Comparison of ENCODE assay signal across 1 cellular context in genomic region chr17:61414141-61414935, GRCh38.
TF ChIP-seq lines count a peak whose summit lies in the region.

No MANE protein-coding gene starts in this region.

TF ChIP-seq in HepG2, 621 proteins besides CTCF, POLR2A, EP300 and RAD21 (continued from another document and continues in another):
- TF ChIP-seq KDM5A (IDR thresholded peaks at IDR 0.05; ENCODE audit: borderline replicate concordance, low read length) (no peak), SOX13 (IDR thresholded peaks at IDR 0.05) (no peak), SOX13 (CRISPR knock-in tag; conservative IDR thresholded peaks at IDR 0.05 in 1 of 2, IDR thresholded peaks at IDR 0.05 in 1 of 2) (peak in 1 of 2 experiments; percentile 4; a peak in 1 of 4 replicates), PAF1 (CRISPR knock-in tag; IDR thresholded peaks at IDR 0.05) (no peak), HMG20B (CRISPR knock-in tag; conservative IDR thresholded peaks at IDR 0.05) (no peak), PHF20 (CRISPR knock-in tag; IDR thresholded peaks at IDR 0.05) (no peak), NR2F6 (IDR thresholded peaks at IDR 0.05) (no peak), NR2F6 (CRISPR knock-in tag; IDR thresholded peaks at IDR 0.05) (peak; percentile 19; the same call in 1 of the 2 replicates), ZFP37 (CRISPR knock-in tag; IDR thresholded peaks at IDR 0.05; ENCODE audit: borderline replicate concordance) (no peak), ZNF329 (CRISPR knock-in tag; IDR thresholded peaks at IDR 0.05; ENCODE audit: low read depth) (no peak), ZNF746 (CRISPR knock-in tag; IDR thresholded peaks at IDR 0.05) (no peak), SKI (IDR thresholded peaks at IDR 0.05; ENCODE audit: partially characterized antibody) (no peak), ADNP (CRISPR knock-in tag; IDR thresholded peaks at IDR 0.05) (no peak), THAP7 (CRISPR knock-in tag; IDR thresholded peaks at IDR 0.05) (no peak), MED1 (CRISPR knock-in tag; IDR thresholded peaks at IDR 0.05) (peak; percentile 60), NKX3-1 (CRISPR knock-in tag; IDR thresholded peaks at IDR 0.05) (no peak), ZNF468 (CRISPR knock-in tag; IDR thresholded peaks at IDR 0.05) (no peak), SMC3 (IDR thresholded peaks at IDR 0.05; ENCODE audit: low read length) (no peak), NCOA2 (CRISPR knock-in tag; IDR thresholded peaks at IDR 0.05) (0 out of 2 replicates have a peak, but pooled peaks have one; percentile 20), FOSL2 (CRISPR knock-in tag; IDR thresholded peaks at IDR 0.05) (peak; percentile 32; the same call in 1 of the 2 replicates), ZNF333 (CRISPR knock-in tag; IDR thresholded peaks at IDR 0.05; ENCODE audit: borderline replicate concordance) (no peak), PATZ1 (CRISPR knock-in tag; IDR thresholded peaks at IDR 0.05) (peak; percentile 8; the same call in 1 of the 2 replicates), ZNF605 (CRISPR knock-in tag; IDR thresholded peaks at IDR 0.05) (no peak), TEAD3 (CRISPR knock-in tag; optimal IDR thresholded peaks at IDR 0.05; ENCODE audit: borderline replicate concordance) (no peak), STAT6 (CRISPR knock-in tag; IDR thresholded peaks at IDR 0.05; ENCODE audit: borderline replicate concordance) (no peak), TEAD2 (CRISPR knock-in tag; IDR thresholded peaks at IDR 0.05) (no peak), HNF1A (IDR thresholded peaks at IDR 0.05; ENCODE audit: low read depth) (no peak), HNF1A (CRISPR knock-in tag; IDR thresholded peaks at IDR 0.05; ENCODE audit: borderline replicate concordance) (no peak), PITX1 (CRISPR knock-in tag; IDR thresholded peaks at IDR 0.05) (no peak; the same call in 1 of the 2 replicates), AGO1 (IDR thresholded peaks at IDR 0.05; ENCODE audit: low read depth, low read length, poor library complexity, severe bottlenecking) (no peak), CBX1 (IDR thresholded peaks at IDR 0.05; ENCODE audit: low read depth) (no peak), XRCC5 (optimal IDR thresholded peaks at IDR 0.05; ENCODE audit: low read length) (peak; percentile 73), RFXAP (CRISPR knock-in tag; IDR thresholded peaks at IDR 0.05; ENCODE audit: borderline replicate concordance) (peak; percentile 45; the same call in 1 of the 2 replicates), POLR2AphosphoS2 (IDR thresholded peaks at IDR 0.05; ENCODE audit: low read depth, low read length) (no peak), KDM2A (CRISPR knock-in tag; IDR thresholded peaks at IDR 0.05; ENCODE audit: borderline replicate concordance, low read depth) (peak; percentile 49), ZNF431 (CRISPR knock-in tag; IDR thresholded peaks at IDR 0.05; ENCODE audit: borderline replicate concordance, low read depth) (no peak), ZNF691 (CRISPR knock-in tag; IDR thresholded peaks at IDR 0.05; ENCODE audit: borderline replicate concordance, low read depth) (no peak), THRA (CRISPR knock-in tag; IDR thresholded peaks at IDR 0.05; ENCODE audit: borderline replicate concordance) (peak; percentile 67; the same call in 1 of the 2 replicates), ZNF564 (CRISPR knock-in tag; IDR thresholded peaks at IDR 0.05) (no peak), ZNF382 (CRISPR knock-in tag; IDR thresholded peaks at IDR 0.05; ENCODE audit: borderline replicate concordance) (no peak), ZBTB46 (CRISPR knock-in tag; IDR thresholded peaks at IDR 0.05; ENCODE audit: borderline replicate concordance) (0 out of 2 replicates have a peak, but pooled peaks have one; percentile 43)
- TF ChIP-seq, protein P1, sequence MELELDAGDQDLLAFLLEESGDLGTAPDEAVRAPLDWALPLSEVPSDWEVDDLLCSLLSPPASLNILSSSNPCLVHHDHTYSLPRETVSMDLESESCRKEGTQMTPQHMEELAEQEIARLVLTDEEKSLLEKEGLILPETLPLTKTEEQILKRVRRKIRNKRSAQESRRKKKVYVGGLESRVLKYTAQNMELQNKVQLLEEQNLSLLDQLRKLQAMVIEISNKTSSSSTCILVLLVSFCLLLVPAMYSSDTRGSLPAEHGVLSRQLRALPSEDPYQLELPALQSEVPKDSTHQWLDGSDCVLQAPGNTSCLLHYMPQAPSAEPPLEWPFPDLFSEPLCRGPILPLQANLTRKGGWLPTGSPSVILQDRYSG (CRISPR knock-in tag; IDR thresholded peaks at IDR 0.05), result no peak
- TF ChIP-seq, protein P2, sequence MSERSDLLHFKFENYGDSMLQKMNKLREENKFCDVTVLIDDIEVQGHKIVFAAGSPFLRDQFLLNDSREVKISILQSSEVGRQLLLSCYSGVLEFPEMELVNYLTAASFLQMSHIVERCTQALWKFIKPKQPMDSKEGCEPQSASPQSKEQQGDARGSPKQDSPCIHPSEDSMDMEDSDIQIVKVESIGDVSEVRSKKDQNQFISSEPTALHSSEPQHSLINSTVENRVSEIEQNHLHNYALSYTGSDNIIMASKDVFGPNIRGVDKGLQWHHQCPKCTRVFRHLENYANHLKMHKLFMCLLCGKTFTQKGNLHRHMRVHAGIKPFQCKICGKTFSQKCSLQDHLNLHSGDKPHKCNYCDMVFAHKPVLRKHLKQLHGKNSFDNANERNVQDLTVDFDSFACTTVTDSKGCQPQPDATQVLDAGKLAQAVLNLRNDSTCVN (CRISPR knock-in tag; IDR thresholded peaks at IDR 0.05; ENCODE audit: borderline replicate concordance), result 0 out of 2 replicates have a peak, but pooled peaks have one; percentile 27
- TF ChIP-seq, protein P3, sequence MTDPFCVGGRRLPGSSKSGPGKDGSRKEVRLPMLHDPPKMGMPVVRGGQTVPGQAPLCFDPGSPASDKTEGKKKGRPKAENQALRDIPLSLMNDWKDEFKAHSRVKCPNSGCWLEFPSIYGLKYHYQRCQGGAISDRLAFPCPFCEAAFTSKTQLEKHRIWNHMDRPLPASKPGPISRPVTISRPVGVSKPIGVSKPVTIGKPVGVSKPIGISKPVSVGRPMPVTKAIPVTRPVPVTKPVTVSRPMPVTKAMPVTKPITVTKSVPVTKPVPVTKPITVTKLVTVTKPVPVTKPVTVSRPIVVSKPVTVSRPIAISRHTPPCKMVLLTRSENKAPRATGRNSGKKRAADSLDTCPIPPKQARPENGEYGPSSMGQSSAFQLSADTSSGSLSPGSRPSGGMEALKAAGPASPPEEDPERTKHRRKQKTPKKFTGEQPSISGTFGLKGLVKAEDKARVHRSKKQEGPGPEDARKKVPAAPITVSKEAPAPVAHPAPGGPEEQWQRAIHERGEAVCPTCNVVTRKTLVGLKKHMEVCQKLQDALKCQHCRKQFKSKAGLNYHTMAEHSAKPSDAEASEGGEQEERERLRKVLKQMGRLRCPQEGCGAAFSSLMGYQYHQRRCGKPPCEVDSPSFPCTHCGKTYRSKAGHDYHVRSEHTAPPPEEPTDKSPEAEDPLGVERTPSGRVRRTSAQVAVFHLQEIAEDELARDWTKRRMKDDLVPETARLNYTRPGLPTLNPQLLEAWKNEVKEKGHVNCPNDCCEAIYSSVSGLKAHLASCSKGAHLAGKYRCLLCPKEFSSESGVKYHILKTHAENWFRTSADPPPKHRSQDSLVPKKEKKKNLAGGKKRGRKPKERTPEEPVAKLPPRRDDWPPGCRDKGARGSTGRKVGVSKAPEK (CRISPR knock-in tag; IDR thresholded peaks at IDR 0.05; ENCODE audit: borderline replicate concordance), result no peak
